ENCODE assay signal across 17 cellular contexts in genomic region chr19:13946414-13946813, GRCh38. TPM values are rescaled to one million over a fixed set of nuclear protein-coding genes. Genes with fewer than 3 reads are reported as not detected.
A peak's percentile ranks its signal among the peaks of the same experiment; 100 is the strongest.
DNase-seq lines count a peak whose midpoint lies in the region; ATAC-seq and TF ChIP-seq lines count a peak whose summit lies in the region.
"Had no signal": no experiment of that assay in that cellular context is flagged by ENCODE, and none has a peak within 500 bp of the region (broad histone marks: within the 10 kb centered on the region; RNA-seq: fewer than 3 reads in every experiment).

No MANE protein-coding gene starts in this region.

- no peaks in the 10 kb centered on the region for H4K20me1 ChIP-seq in BLaER1 treated with 17β-estradiol and CSF1 and Interleukin-3, amounts not matched to agents 10 nM and 100 nM
- no peaks in the 10 kb centered on the region for H4K20me1 ChIP-seq in osteoblast (ENCODE audit: insufficient read depth, low read length)

- H2AFZ ChIP-seq in osteoblast (ENCODE audit: low read length): no peak overlapping the region

- TF ChIP-seq CTCF in RWPE2 (IDR thresholded peaks at IDR 0.05; ENCODE audit: poor library complexity, severe bottlenecking) (no peak), osteoblast (IDR thresholded peaks at IDR 0.05; ENCODE audit: extremely low read depth, low read depth, low read length) (no peak), GM20000 (IDR thresholded peaks at IDR 0.05; ENCODE audit: extremely low read depth, missing control alignments) (no peak)

- peaks cover 0 to 15% (median 12%) of the 10 kb centered on the region in 10 experiments; a peak in 16 of 20 replicates for H3K4me1 ChIP-seq in BLaER1 treated with 17β-estradiol and CSF1 and Interleukin-3, amounts not matched to agents 10 nM and 100 nM
- H3K4me1 ChIP-seq in RWPE2 (ENCODE audit: insufficient read depth, poor library complexity, severe bottlenecking): peaks cover 9% of the 10 kb centered on the region
- H3K4me1 ChIP-seq in osteoblast (ENCODE audit: insufficient read depth, low read length): no peaks in the 10 kb centered on the region

- peak overlapping the region in 8 of 11 experiments; percentile 5 to 70 (median 46); a peak in 14 of 22 replicates for H3K4me2 ChIP-seq in BLaER1 treated with 17β-estradiol and CSF1 and Interleukin-3, amounts not matched to agents 10 nM and 100 nM
- H3K4me2 ChIP-seq in osteoblast (ENCODE audit: insufficient read depth, low read length): no peak overlapping the region

- peak overlapping the region in 1 of 11 experiments; percentile 9; a peak in 1 of 22 replicates for H3K27ac ChIP-seq in BLaER1 treated with 17β-estradiol and CSF1 and Interleukin-3, amounts not matched to agents 10 nM and 100 nM
- H3K27ac ChIP-seq in RWPE2 (ENCODE audit: poor library complexity, severe bottlenecking) (peak overlapping the region; percentile 19), osteoblast (ENCODE audit: low read depth, low read length) (no peak overlapping the region)

- H3K36me3 ChIP-seq in BLaER1 treated with 17β-estradiol and CSF1 and Interleukin-3, amounts not matched to agents 10 nM and 100 nM: no peaks in the 10 kb centered on the region
- no peaks in the 10 kb centered on the region for H3K36me3 ChIP-seq in RWPE2 (ENCODE audit: low read depth)
- H3K36me3 ChIP-seq in osteoblast (ENCODE audit: insufficient read depth, low read length): no peaks in the 10 kb centered on the region

- no peaks in the 10 kb centered on the region for H3K27me3 ChIP-seq in BLaER1 treated with 17β-estradiol and CSF1 and Interleukin-3, amounts not matched to agents 10 nM and 100 nM
- H3K27me3 ChIP-seq in RWPE2 (ENCODE audit: insufficient read depth, poor library complexity, severe bottlenecking) (no peaks in the 10 kb centered on the region), osteoblast (ENCODE audit: insufficient read depth, low read length) (no peaks in the 10 kb centered on the region)

- peak; percentile 79 for ATAC-seq in RWPE2 (ENCODE audit: low read depth)
- ATAC-seq in esophagus mucosa: peak; percentile 60
- ATAC-seq: CD8-positive, alpha-beta T cell; HCT116 had no signal

- no peak overlapping the region for H3K9ac ChIP-seq in BLaER1 treated with 17β-estradiol and CSF1 and Interleukin-3, amounts not matched to agents 10 nM and 100 nM

- H3K79me2 ChIP-seq in osteoblast (ENCODE audit: insufficient read depth, low read length): no peaks in the 10 kb centered on the region

- DNase-seq in RWPE2 (ENCODE audit: low spot score) (no peak), osteoblast (ENCODE audit: insufficient read length, low spot score, missing footprints) (peak; percentile 14), NCI-H2029 treated with DMSO at 0.1 percent for 48 hours (lab: John Stamatoyannopoulos, UW) (no peak), NCI-H1436 (lab: John Stamatoyannopoulos, UW) (no peak), GM20000 (ENCODE audit: low spot score) (no peak)
- DNase-seq: ACHN; CD8-positive, alpha-beta T cell; COR-L47; DMS153; DND-41; GDM1; IMR-90; KBM-7 had no signal

- no peak overlapping the region for H3K4me3 ChIP-seq in BLaER1 treated with 17β-estradiol and CSF1 and Interleukin-3, amounts not matched to agents 10 nM and 100 nM
- H3K4me3 ChIP-seq in RWPE2 (ENCODE audit: severe bottlenecking) (no peak overlapping the region), osteoblast (ENCODE audit: insufficient read depth, low read length) (no peak overlapping the region)

- peaks cover 0 to 5% (median 0%) of the 10 kb centered on the region in 11 experiments; a peak in 2 of 22 replicates for H3K9me3 ChIP-seq in BLaER1 treated with 17β-estradiol and CSF1 and Interleukin-3, amounts not matched to agents 10 nM and 100 nM (replicated peaks in 1 of 11)
- H3K9me3 ChIP-seq in RWPE2 (ENCODE audit: severe bottlenecking): no peaks in the 10 kb centered on the region
- H3K9me3 ChIP-seq in osteoblast (ENCODE audit: low read depth, low read length): no peaks in the 10 kb centered on the region

RNA-seq across cellular contexts. Expression of gene DCAF15, which starts 5.9 kb away (rescaled TPM):
- total RNA-seq in esophagus mucosa (18.2 TPM), osteoblast (11.5 and 11.9 TPM in 2 replicates)

RNA-seq across cellular contexts. Expression of gene PODNL1, which starts 8.2 kb away (rescaled TPM):
- total RNA-seq in esophagus mucosa (8.5 TPM), osteoblast (4.0 and 6.5 TPM in 2 replicates)
- total RNA-seq: B cell; CD8-positive, alpha-beta T cell had no signal

RNA-seq across cellular contexts. Expression of gene CC2D1A, which starts 40.4 kb away (rescaled TPM):
- total RNA-seq in esophagus mucosa (29.7 TPM), osteoblast (19.2 and 22.4 TPM in 2 replicates)

RNA-seq across cellular contexts. Expression of gene BRME1, which starts 40.5 kb away (rescaled TPM):
- total RNA-seq in esophagus mucosa: 5.7 TPM
- 0.59 and 0.72 TPM in 2 replicates for total RNA-seq in osteoblast

RNA-seq across cellular contexts. Expression of gene RFX1, which starts 59.7 kb away (rescaled TPM):
- total RNA-seq in esophagus mucosa (8.3 TPM), osteoblast (2.4 and 2.5 TPM in 2 replicates)
